ENCODE assay signal across 1 cellular context in genomic region chr21:36587388-36587787, GRCh38.
TF ChIP-seq lines count a peak whose summit lies in the region.

No MANE protein-coding gene starts in this region.

TF ChIP-seq in HepG2, 621 proteins besides CTCF, POLR2A, EP300 and RAD21 (continued from another document):
- no peak for TF ChIP-seq TERF1 (CRISPR knock-in tag; IDR thresholded peaks at IDR 0.05)
- TF ChIP-seq ZHX1 (CRISPR knock-in tag; IDR thresholded peaks at IDR 0.05; ENCODE audit: low read depth): no peak
- no peak for TF ChIP-seq MED13 (CRISPR knock-in tag; IDR thresholded peaks at IDR 0.05)
TF ChIP-seq in HepG2: peak in this region for 0.
